In the genomic region with DNA sequence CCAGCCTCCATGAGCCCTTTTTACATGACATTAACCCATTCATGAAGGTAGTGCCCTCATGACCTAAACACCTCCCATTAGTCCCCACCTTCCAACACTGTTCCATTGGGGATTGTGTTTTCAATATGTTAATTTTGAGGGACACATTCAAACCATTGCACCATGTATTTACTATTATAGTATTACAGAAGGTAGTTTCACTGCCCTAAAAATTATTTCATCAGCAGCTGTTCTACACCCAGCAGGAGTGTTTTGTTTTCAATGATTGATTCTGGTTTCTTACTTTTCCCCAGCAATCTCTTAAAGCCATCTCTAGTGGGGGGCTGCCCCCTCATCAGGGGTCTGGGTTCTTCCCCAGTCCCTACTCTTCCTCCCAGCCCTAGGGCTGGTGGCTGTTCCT, we compare ENCODE assay signal across 26 cellular contexts.
DNase-seq lines count a peak whose midpoint lies in the region; ATAC-seq and TF ChIP-seq lines count a peak whose summit lies in the region.
"Had no signal": no experiment of that assay in that cellular context is flagged by ENCODE, and none has a peak within 500 bp of the region (broad histone marks: within the 10 kb centered on the region; RNA-seq: fewer than 3 reads in every experiment).

No MANE protein-coding gene starts in this region.

- H3K4me1 ChIP-seq in left ventricle myocardium inferior (peaks cover 97% of the 10 kb centered on the region), adipocyte (ENCODE audit: control insufficient read depth, insufficient read depth, low read length) (peaks cover 63% of the 10 kb centered on the region), mesenchymal stem cell (ENCODE audit: control insufficient read depth, insufficient read depth, low read depth, low read length) (peaks cover 1% of the 10 kb centered on the region)

- H2BK12ac ChIP-seq in mesenchymal stem cell (ENCODE audit: low read length in 2 of 2): no peak overlapping the region

- H3K9me3 ChIP-seq in left ventricle myocardium inferior (replicated peaks): no peaks in the 10 kb centered on the region
- no peaks in the 10 kb centered on the region for H3K9me3 ChIP-seq in adipocyte (ENCODE audit: control insufficient read depth, low read length)
- H3K9me3 ChIP-seq in mesenchymal stem cell (ENCODE audit: control insufficient read depth, low read length): no peaks in the 10 kb centered on the region
- H3K9me3 ChIP-seq: colonic mucosa, lower lobe of right lung, thyroid gland had no signal

- H3K27me3 ChIP-seq in left ventricle myocardium inferior (ENCODE audit: low read depth): no peaks in the 10 kb centered on the region
- H3K27me3 ChIP-seq in adipocyte (replicated peaks; ENCODE audit: control insufficient read depth, insufficient read depth, low read length): no peaks in the 10 kb centered on the region
- no peaks in the 10 kb centered on the region for H3K27me3 ChIP-seq in mesenchymal stem cell (ENCODE audit: control insufficient read depth in 1 of 2, insufficient read depth in 1 of 2, low read length in 2 of 2)
- H3K27me3 ChIP-seq: brain microvascular endothelial cell, colonic mucosa, thyroid gland had no signal

- TF ChIP-seq CTCF in left ventricle myocardium inferior (IDR thresholded peaks at IDR 0.05; ENCODE audit: borderline replicate concordance): no peak

- H2BK15ac ChIP-seq in mesenchymal stem cell (ENCODE audit: low read depth, poor library complexity, severe bottlenecking): no peak overlapping the region

- H3K4me2 ChIP-seq in mesenchymal stem cell (ENCODE audit: low read length, poor library complexity, severe bottlenecking): no peak overlapping the region

- H3K27ac ChIP-seq in left ventricle myocardium inferior (replicated peaks): peak overlapping the region; percentile 90
- H3K27ac ChIP-seq in mesenchymal stem cell (ENCODE audit: low read length, poor library complexity, severe bottlenecking): no peak overlapping the region
- H3K27ac ChIP-seq: brain microvascular endothelial cell, colonic mucosa, HL-60, lower lobe of right lung, thyroid gland had no signal

- no peaks in the 10 kb centered on the region for H3K36me3 ChIP-seq in left ventricle myocardium inferior
- no peaks in the 10 kb centered on the region for H3K36me3 ChIP-seq in adipocyte (ENCODE audit: control insufficient read depth, insufficient read depth, low read length, severe bottlenecking)
- no peaks in the 10 kb centered on the region for H3K36me3 ChIP-seq in mesenchymal stem cell (ENCODE audit: control insufficient read depth in 1 of 2, insufficient read depth in 2 of 2, low read depth in 1 of 2, low read length in 2 of 2)
- H3K36me3 ChIP-seq: brain microvascular endothelial cell, colonic mucosa, lower lobe of right lung, thyroid gland had no signal

- H2BK5ac ChIP-seq in mesenchymal stem cell (ENCODE audit: low read depth, low read length, poor library complexity, severe bottlenecking): no peak overlapping the region

- ATAC-seq in Right ventricle myocardium superior (ENCODE audit: poor library complexity) (no peak), HG02870 (IDR thresholded peaks at IDR 0.05; ENCODE audit: unreplicated experiment) (no peak), GM21786 (IDR thresholded peaks at IDR 0.05; ENCODE audit: unreplicated experiment) (no peak), GM21423 (IDR thresholded peaks at IDR 0.05; ENCODE audit: unreplicated experiment) (no peak)
- ATAC-seq: HepG2; lower lobe of right lung; stimulated activated memory B cell treated with anti-CD40 and anti-IgM and Interleukin-4, amounts not matched to agents 10 μg/mL and 1 μg/mL and 100 μg/mL, for 72 hours had no signal

- H3K14ac ChIP-seq in mesenchymal stem cell (ENCODE audit: low read length in 2 of 2): no peak overlapping the region

- peaks cover 26% of the 10 kb centered on the region for H3K79me1 ChIP-seq in mesenchymal stem cell (replicated peaks; ENCODE audit: low read length, poor library complexity, severe bottlenecking)

- no peak overlapping the region for H3K4me3 ChIP-seq in left ventricle myocardium inferior
- peak overlapping the region; percentile 10 for H3K4me3 ChIP-seq in adipocyte (ENCODE audit: low read length)
- H3K4me3 ChIP-seq in mesenchymal stem cell (ENCODE audit: insufficient read depth in 1 of 2, low read depth in 1 of 2, low read length in 2 of 2): no peak overlapping the region
- H3K4me3 ChIP-seq: colonic mucosa, lower lobe of right lung, thyroid gland had no signal

- H2AFZ ChIP-seq in mesenchymal stem cell (ENCODE audit: low read depth, low read length): no peak overlapping the region

- H4K8ac ChIP-seq in mesenchymal stem cell (ENCODE audit: low read length): no peak overlapping the region

- H2BK120ac ChIP-seq in mesenchymal stem cell (ENCODE audit: low read depth, low read length): no peak overlapping the region

- intact Hi-C loops in left ventricle myocardium inferior (cut with micrococcal nuclease) (no loop called here), Right ventricle myocardium superior (cut with DNase I) (loop anchor here (5.0 kb wide), 1 partner anchor 66 kb away; no protein-coding TSS in a partner anchor)

- H3K18ac ChIP-seq in mesenchymal stem cell (ENCODE audit: low read depth in 1 of 2, low read length in 2 of 2): peak overlapping the region; percentile 1 to 69

- no peak overlapping the region for H3K23ac ChIP-seq in mesenchymal stem cell (ENCODE audit: low read length in 2 of 2)

- H4K91ac ChIP-seq in mesenchymal stem cell (ENCODE audit: low read length): no peak overlapping the region

- H2AK5ac ChIP-seq in mesenchymal stem cell (ENCODE audit: low read length, severe bottlenecking): no peak overlapping the region

- H3K4ac ChIP-seq in mesenchymal stem cell (ENCODE audit: low read depth in 1 of 2, low read length in 2 of 2): peak overlapping the region in 1 of 2 experiments; percentile 67

- DNase-seq in left ventricle myocardium inferior (no peak), Right ventricle myocardium superior (no peak), adipocyte (ENCODE audit: low read depth) (no peak), mesenchymal stem cell (no peak), epidermal melanocyte (ENCODE audit: insufficient read length, low spot score) (no peak)
- DNase-seq: activated CD4-positive, alpha-beta memory T cell treated with anti-CD3 and anti-CD28 coated beads, Interleukin-2, amount 10 ng/mL, durations not matched to agents 7 days and 5 days; activated CD4-positive, CD25-positive, alpha-beta regulatory T cell; activated gamma-delta T cell treated with Interleukin-2 at 50 U/mL for 16 hours; activated T-cell treated with anti-CD3 and anti-CD28 coated beads for 4 hours; brain microvascular endothelial cell; C1 segment of cervical spinal cord; colonic mucosa; DMS 273 treated with DMSO at 0.1 percent for 48 hours; endodermal cell; H9; hippocampal formation; lower lobe of right lung; small intestine; T1000; thyroid gland had no signal

- peak overlapping the region; percentile 62 for H3K9ac ChIP-seq in adipocyte (ENCODE audit: low read length)
- H3K9ac ChIP-seq in mesenchymal stem cell (ENCODE audit: low read length): no peak overlapping the region
